ENCODE assay signal across 1 cellular context in the genomic region with DNA sequence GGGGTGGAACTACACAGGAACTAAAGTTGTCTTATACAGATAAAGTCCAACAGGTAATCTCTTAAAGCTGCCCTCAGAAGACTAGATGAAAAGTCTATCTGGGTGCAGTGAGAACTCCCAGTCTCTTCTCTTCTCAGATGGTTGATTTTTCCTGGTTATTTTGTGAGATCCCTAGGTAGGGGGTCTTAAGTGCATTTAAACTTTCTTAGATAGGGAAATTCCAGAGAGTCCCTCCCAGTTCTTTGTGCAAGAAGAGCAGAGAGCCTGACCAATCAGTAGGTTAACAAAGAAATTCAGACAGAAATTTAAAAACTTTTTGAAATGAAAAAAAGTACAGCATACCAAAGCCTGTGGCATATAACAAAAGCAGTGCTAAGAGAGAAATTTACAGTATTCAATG.
TF ChIP-seq lines count a peak whose summit lies in the region.

No MANE protein-coding gene starts in this region.

TF ChIP-seq in GM23338, 12 proteins besides CTCF, POLR2A, EP300 and RAD21 (continued from another document):
- TF ChIP-seq, protein P1, sequence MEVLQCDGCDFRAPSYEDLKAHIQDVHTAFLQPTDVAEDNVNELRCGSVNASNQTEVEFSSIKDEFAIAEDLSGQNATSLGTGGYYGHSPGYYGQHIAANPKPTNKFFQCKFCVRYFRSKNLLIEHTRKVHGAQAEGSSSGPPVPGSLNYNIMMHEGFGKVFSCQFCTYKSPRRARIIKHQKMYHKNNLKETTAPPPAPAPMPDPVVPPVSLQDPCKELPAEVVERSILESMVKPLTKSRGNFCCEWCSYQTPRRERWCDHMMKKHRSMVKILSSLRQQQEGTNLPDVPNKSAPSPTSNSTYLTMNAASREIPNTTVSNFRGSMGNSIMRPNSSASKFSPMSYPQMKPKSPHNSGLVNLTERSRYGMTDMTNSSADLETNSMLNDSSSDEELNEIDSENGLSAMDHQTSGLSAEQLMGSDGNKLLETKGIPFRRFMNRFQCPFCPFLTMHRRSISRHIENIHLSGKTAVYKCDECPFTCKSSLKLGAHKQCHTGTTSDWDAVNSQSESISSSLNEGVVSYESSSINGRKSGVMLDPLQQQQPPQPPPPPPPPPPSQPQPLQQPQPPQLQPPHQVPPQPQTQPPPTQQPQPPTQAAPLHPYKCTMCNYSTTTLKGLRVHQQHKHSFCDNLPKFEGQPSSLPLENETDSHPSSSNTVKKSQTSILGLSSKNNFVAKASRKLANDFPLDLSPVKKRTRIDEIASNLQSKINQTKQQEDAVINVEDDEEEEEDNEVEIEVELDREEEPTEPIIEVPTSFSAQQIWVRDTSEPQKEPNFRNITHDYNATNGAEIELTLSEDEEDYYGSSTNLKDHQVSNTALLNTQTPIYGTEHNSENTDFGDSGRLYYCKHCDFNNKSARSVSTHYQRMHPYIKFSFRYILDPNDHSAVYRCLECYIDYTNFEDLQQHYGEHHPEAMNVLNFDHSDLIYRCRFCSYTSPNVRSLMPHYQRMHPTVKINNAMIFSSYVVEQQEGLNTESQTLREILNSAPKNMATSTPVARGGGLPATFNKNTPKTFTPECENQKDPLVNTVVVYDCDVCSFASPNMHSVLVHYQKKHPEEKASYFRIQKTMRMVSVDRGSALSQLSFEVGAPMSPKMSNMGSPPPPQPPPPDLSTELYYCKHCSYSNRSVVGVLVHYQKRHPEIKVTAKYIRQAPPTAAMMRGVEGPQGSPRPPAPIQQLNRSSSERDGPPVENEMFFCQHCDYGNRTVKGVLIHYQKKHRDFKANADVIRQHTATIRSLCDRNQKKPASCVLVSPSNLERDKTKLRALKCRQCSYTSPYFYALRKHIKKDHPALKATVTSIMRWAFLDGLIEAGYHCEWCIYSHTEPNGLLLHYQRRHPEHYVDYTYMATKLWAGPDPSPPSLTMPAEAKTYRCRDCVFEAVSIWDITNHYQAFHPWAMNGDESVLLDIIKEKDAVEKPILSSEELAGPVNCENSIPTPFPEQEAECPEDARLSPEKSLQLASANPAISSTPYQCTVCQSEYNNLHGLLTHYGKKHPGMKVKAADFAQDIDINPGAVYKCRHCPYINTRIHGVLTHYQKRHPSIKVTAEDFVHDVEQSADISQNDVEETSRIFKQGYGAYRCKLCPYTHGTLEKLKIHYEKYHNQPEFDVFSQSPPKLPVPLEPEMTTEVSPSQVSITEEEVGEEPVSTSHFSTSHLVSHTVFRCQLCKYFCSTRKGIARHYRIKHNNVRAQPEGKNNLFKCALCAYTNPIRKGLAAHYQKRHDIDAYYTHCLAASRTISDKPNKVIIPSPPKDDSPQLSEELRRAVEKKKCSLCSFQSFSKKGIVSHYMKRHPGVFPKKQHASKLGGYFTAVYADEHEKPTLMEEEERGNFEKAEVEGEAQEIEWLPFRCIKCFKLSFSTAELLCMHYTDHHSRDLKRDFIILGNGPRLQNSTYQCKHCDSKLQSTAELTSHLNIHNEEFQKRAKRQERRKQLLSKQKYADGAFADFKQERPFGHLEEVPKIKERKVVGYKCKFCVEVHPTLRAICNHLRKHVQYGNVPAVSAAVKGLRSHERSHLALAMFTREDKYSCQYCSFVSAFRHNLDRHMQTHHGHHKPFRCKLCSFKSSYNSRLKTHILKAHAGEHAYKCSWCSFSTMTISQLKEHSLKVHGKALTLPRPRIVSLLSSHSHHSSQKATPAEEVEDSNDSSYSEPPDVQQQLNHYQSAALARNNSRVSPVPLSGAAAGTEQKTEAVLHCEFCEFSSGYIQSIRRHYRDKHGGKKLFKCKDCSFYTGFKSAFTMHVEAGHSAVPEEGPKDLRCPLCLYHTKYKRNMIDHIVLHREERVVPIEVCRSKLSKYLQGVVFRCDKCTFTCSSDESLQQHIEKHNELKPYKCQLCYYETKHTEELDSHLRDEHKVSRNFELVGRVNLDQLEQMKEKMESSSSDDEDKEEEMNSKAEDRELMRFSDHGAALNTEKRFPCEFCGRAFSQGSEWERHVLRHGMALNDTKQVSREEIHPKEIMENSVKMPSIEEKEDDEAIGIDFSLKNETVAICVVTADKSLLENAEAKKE (CRISPR knock-in tag; IDR thresholded peaks at IDR 0.05) = no peak
- TF ChIP-seq ZNF114 (CRISPR knock-in tag; IDR thresholded peaks at IDR 0.05) = no peak
- TF ChIP-seq, protein P2, sequence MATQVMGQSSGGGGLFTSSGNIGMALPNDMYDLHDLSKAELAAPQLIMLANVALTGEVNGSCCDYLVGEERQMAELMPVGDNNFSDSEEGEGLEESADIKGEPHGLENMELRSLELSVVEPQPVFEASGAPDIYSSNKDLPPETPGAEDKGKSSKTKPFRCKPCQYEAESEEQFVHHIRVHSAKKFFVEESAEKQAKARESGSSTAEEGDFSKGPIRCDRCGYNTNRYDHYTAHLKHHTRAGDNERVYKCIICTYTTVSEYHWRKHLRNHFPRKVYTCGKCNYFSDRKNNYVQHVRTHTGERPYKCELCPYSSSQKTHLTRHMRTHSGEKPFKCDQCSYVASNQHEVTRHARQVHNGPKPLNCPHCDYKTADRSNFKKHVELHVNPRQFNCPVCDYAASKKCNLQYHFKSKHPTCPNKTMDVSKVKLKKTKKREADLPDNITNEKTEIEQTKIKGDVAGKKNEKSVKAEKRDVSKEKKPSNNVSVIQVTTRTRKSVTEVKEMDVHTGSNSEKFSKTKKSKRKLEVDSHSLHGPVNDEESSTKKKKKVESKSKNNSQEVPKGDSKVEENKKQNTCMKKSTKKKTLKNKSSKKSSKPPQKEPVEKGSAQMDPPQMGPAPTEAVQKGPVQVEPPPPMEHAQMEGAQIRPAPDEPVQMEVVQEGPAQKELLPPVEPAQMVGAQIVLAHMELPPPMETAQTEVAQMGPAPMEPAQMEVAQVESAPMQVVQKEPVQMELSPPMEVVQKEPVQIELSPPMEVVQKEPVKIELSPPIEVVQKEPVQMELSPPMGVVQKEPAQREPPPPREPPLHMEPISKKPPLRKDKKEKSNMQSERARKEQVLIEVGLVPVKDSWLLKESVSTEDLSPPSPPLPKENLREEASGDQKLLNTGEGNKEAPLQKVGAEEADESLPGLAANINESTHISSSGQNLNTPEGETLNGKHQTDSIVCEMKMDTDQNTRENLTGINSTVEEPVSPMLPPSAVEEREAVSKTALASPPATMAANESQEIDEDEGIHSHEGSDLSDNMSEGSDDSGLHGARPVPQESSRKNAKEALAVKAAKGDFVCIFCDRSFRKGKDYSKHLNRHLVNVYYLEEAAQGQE (IDR thresholded peaks at IDR 0.05; ENCODE audit: unreplicated experiment) = no peak
- TF ChIP-seq NANOG (IDR thresholded peaks at IDR 0.05; ENCODE audit: borderline replicate concordance) = no peak
- TF ChIP-seq EZH2 (IDR thresholded peaks at IDR 0.05; ENCODE audit: low read depth, unreplicated experiment) = no peak
- no peak for TF ChIP-seq CREB1 (CRISPR knock-in tag; IDR thresholded peaks at IDR 0.05; ENCODE audit: low read depth)
- TF ChIP-seq EZH2phosphoT487 (IDR thresholded peaks at IDR 0.05; ENCODE audit: unreplicated experiment) = no peak
- TF ChIP-seq ETS1 (IDR thresholded peaks at IDR 0.05) = no peak
- no peak for TF ChIP-seq ZNF331 (CRISPR knock-in tag; IDR thresholded peaks at IDR 0.05; ENCODE audit: low read depth)
- TF ChIP-seq JUNB (IDR thresholded peaks at IDR 0.05; ENCODE audit: unreplicated experiment) = no peak
TF ChIP-seq in GM23338: peak in this region for 0.
